1 cellular context compared by ENCODE assay signal in genomic region chr15:41554915-41555314, GRCh38.
TF ChIP-seq lines count a peak whose summit lies in the region.

No MANE protein-coding gene starts in this region.

TF ChIP-seq in HEK293, 187 proteins besides CTCF, POLR2A, EP300 and RAD21 (continued from another document):
- TF ChIP-seq, protein P1, sequence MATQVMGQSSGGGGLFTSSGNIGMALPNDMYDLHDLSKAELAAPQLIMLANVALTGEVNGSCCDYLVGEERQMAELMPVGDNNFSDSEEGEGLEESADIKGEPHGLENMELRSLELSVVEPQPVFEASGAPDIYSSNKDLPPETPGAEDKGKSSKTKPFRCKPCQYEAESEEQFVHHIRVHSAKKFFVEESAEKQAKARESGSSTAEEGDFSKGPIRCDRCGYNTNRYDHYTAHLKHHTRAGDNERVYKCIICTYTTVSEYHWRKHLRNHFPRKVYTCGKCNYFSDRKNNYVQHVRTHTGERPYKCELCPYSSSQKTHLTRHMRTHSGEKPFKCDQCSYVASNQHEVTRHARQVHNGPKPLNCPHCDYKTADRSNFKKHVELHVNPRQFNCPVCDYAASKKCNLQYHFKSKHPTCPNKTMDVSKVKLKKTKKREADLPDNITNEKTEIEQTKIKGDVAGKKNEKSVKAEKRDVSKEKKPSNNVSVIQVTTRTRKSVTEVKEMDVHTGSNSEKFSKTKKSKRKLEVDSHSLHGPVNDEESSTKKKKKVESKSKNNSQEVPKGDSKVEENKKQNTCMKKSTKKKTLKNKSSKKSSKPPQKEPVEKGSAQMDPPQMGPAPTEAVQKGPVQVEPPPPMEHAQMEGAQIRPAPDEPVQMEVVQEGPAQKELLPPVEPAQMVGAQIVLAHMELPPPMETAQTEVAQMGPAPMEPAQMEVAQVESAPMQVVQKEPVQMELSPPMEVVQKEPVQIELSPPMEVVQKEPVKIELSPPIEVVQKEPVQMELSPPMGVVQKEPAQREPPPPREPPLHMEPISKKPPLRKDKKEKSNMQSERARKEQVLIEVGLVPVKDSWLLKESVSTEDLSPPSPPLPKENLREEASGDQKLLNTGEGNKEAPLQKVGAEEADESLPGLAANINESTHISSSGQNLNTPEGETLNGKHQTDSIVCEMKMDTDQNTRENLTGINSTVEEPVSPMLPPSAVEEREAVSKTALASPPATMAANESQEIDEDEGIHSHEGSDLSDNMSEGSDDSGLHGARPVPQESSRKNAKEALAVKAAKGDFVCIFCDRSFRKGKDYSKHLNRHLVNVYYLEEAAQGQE (tag by site-specific recombination; IDR thresholded peaks at IDR 0.05): no peak
- TF ChIP-seq ZNF37A (tag by site-specific recombination; IDR thresholded peaks at IDR 0.05) (no peak), HOXA7 (CRISPR knock-in tag; IDR thresholded peaks at IDR 0.05; ENCODE audit: borderline replicate concordance) (no peak), ZNF645 (tag by site-specific recombination; IDR thresholded peaks at IDR 0.05) (no peak), ZNF529 (tag by site-specific recombination; IDR thresholded peaks at IDR 0.05; ENCODE audit: insufficient replicate concordance) (no peak), ZNF473 (tag by site-specific recombination; IDR thresholded peaks at IDR 0.05) (no peak), ZNF239 (tag by site-specific recombination; IDR thresholded peaks at IDR 0.05) (no peak), EGR2 (tag by site-specific recombination; IDR thresholded peaks at IDR 0.05; ENCODE audit: low read depth) (peak; percentile 99)
- TF ChIP-seq, protein P2, sequence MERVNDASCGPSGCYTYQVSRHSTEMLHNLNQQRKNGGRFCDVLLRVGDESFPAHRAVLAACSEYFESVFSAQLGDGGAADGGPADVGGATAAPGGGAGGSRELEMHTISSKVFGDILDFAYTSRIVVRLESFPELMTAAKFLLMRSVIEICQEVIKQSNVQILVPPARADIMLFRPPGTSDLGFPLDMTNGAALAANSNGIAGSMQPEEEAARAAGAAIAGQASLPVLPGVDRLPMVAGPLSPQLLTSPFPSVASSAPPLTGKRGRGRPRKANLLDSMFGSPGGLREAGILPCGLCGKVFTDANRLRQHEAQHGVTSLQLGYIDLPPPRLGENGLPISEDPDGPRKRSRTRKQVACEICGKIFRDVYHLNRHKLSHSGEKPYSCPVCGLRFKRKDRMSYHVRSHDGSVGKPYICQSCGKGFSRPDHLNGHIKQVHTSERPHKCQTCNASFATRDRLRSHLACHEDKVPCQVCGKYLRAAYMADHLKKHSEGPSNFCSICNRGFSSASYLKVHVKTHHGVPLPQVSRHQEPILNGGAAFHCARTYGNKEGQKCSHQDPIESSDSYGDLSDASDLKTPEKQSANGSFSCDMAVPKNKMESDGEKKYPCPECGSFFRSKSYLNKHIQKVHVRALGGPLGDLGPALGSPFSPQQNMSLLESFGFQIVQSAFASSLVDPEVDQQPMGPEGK (tag by site-specific recombination; IDR thresholded peaks at IDR 0.05): no peak
